Comparison of ENCODE assay signal across 21 cellular contexts in the genomic region with DNA sequence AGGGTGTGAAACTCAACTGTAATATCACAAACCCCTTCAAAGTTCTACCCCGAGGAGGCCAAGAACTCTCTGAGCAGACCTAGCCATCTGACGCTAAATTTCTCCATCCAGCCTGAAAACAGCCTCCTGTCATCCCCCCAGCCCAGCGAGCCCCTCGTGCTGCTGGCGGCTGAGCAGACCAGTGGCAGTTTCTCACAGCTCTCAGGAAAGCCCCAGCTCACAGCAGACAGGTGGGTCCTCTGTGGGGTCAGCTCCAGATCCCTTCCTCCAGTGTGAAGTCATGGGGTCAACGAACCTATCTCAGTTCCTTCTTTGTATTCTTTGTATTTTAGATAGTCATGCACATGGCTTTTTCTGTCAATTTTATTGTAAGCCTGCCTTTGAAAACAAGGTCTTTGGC. TPM values are rescaled to one million over a fixed set of nuclear protein-coding genes. Genes with fewer than 3 reads are reported as not detected.
DNase-seq lines count a peak whose midpoint lies in the region; ATAC-seq, FAIRE-seq and TF ChIP-seq lines count a peak whose summit lies in the region.
"Had no signal": no experiment of that assay in that cellular context is flagged by ENCODE, and none has a peak within 500 bp of the region (broad histone marks: within the 10 kb centered on the region; RNA-seq: fewer than 3 reads in every experiment).

No MANE protein-coding gene starts in this region.

- DNase-seq in GM13977 (ENCODE audit: low spot score): peak; percentile 67
- DNase-seq in GM12878 (ENCODE audit: low read depth, low spot score): no peak
- DNase-seq in NCI-H524 (lab: John Stamatoyannopoulos, UW): no peak
- no peak for DNase-seq in NCI-H226
- DNase-seq in MG63: no peak
- DNase-seq: Calu3, DMS79 treated with DMSO at 0.1 percent for 48 hours, GF-D8, H9, KBM-7, NCI-H1694, NCI-H2029 treated with DMSO at 0.1 percent for 48 hours, NCI-H69, OCI-M1, Peyer's patch, SHP77 treated with DMSO at 0.1 percent for 48 hours, T-helper 1 cell had no signal

- intact Hi-C loops in GM12878 (cut with micrococcal nuclease; ENCODE audit: unreplicated experiment): no loop called here

- in situ Hi-C loops in GM13977 (cut with MboI; ENCODE audit: low pct_unique_long_range_greater_than_20kb, low sequenced_read_pairs, unreplicated experiment) (no loop called here), GM12878 (cut with MboI) (no loop called here)

- no peaks in the 10 kb centered on the region for H3K4me1 ChIP-seq in GM12878 (ENCODE audit: control insufficient read depth, insufficient read depth, low read length)
- H3K4me1 ChIP-seq: Peyer's patch had no signal

- no peak for FAIRE-seq in GM12878 (lab: Jason Lieb, UNC)
- FAIRE-seq: HTR-8/SVneo had no signal

- no peak overlapping the region for H3K4me3 ChIP-seq in GM12878
- H3K4me3 ChIP-seq in MG63: no peak overlapping the region
- H3K4me3 ChIP-seq: GM23338, Peyer's patch had no signal

- WGBS in GM12878 (ENCODE audit: insufficient coverage, insufficient replicate concordance, low lambda C conversion rate, missing lambda C conversion rate): 50% methylated on average over 6 of the region's 6 CpGs

- TF ChIP-seq CTCF in GM13977 (IDR thresholded peaks at IDR 0.05; ENCODE audit: extremely low read depth, insufficient read depth, missing control alignments) (no peak), GM12878 (IDR thresholded peaks at IDR 0.05 in 2 of 3, conservative IDR thresholded peaks at IDR 0.05 in 1 of 3; ENCODE audit: control insufficient read depth in 2 of 3, extremely low read depth in 1 of 3, insufficient read depth in 1 of 3, low read depth in 3 of 3, low read length in 3 of 3) (no peak)

- no peak overlapping the region; the same call in 1 of the 2 replicates for H2AFZ ChIP-seq in GM12878 (ENCODE audit: control insufficient read depth, low read depth, low read length)
- H2AFZ ChIP-seq: GM23338 had no signal

- CTCF ChIA-PET in GM12878 (lab: Yijun Ruan, JAX): interaction anchor here (0.9 to 2.4 kb wide), 5 partner anchors 10 to 205 kb away, joined by 3 to 8 read pairs (median 4); a partner anchor contains a TSS

- TF ChIP-seq EP300 in GM12878 (IDR thresholded peaks at IDR 0.05; ENCODE audit: borderline replicate concordance in 1 of 2, control insufficient read depth in 1 of 2, low read depth in 2 of 2, low read length in 2 of 2): no peak

- BruUV-seq in GM12878 (replicated peaks; lab: Mats Ljungman, UMichigan): no TSS peak

- no peaks in the 10 kb centered on the region for H4K20me1 ChIP-seq in GM12878 (ENCODE audit: control insufficient read depth, insufficient read depth)

- H3K27me3 ChIP-seq in GM12878 (replicated peaks in 1 of 2; ENCODE audit: control insufficient read depth in 2 of 2, insufficient read depth in 2 of 2, low read length in 1 of 2) (no peaks in the 10 kb centered on the region), MG63 (no peaks in the 10 kb centered on the region)
- H3K27me3 ChIP-seq: Peyer's patch had no signal

- H3K79me2 ChIP-seq in GM12878 (ENCODE audit: control insufficient read depth, insufficient read depth, low read length): no peaks in the 10 kb centered on the region

- H3K9ac ChIP-seq in GM12878 (ENCODE audit: control insufficient read depth, insufficient read depth, low read length): no peak overlapping the region

- no peak for TF ChIP-seq RAD21 in GM12878 (IDR thresholded peaks at IDR 0.05; ENCODE audit: insufficient read depth, low read depth, low read length)

- no peaks in the 10 kb centered on the region for H3K36me3 ChIP-seq in GM12878 (ENCODE audit: control insufficient read depth in 2 of 2, insufficient read depth in 2 of 2, low read length in 1 of 2)
- H3K36me3 ChIP-seq in MG63: no peaks in the 10 kb centered on the region

- no peak overlapping the region for H3K4me2 ChIP-seq in GM12878 (ENCODE audit: control insufficient read depth, insufficient read depth)
- H3K4me2 ChIP-seq: GM23338 had no signal

- POLR2A ChIA-PET in GM12878 (lab: Charles Lee): interaction anchor here (1.0 to 3.9 kb wide), 5 partner anchors 28 to 226 kb away, joined by 3 to 25 read pairs (median 4); a partner anchor contains a TSS

- RAD21 ChIA-PET in GM12878 (lab: Charles Lee; ENCODE audit: unreplicated experiment): interaction anchor here (1.0 to 2.1 kb wide), 5 partner anchors 17 to 203 kb away, joined by 3 to 6 read pairs (median 4); no protein-coding TSS in a partner anchor

- H3K27ac ChIP-seq in GM12878 (ENCODE audit: control insufficient read depth, insufficient read depth): no peak overlapping the region
- H3K27ac ChIP-seq: Peyer's patch had no signal

- ATAC-seq in GM19463 (IDR thresholded peaks at IDR 0.05; ENCODE audit: unreplicated experiment) (peak; percentile 80), GM12878 (peak; percentile 80), GM19467 (IDR thresholded peaks at IDR 0.05; ENCODE audit: unreplicated experiment) (no peak)
- ATAC-seq: GM23338 had no signal

- SMC1A ChIA-PET in GM12878 (lab: Charles Lee; ENCODE audit: uncharacterized antibody, unreplicated experiment): interaction anchor here (0.6 to 3.4 kb wide), 4 partner anchors 29 to 1224 kb away, joined by 3 to 13 read pairs (median 4); a partner anchor contains a TSS

- no peaks in the 10 kb centered on the region for H3K9me3 ChIP-seq in GM12878 (replicated peaks; ENCODE audit: control insufficient read depth, insufficient read depth, low read length)
- no peaks in the 10 kb centered on the region for H3K9me3 ChIP-seq in MG63
- H3K9me3 ChIP-seq: Peyer's patch had no signal

- no peak for TF ChIP-seq POLR2A in GM12878 (IDR thresholded peaks at IDR 0.05; ENCODE audit: low read depth, low read length)

RNA-seq across cellular contexts. Expression of a gene that starts 7.8 kb away (rescaled TPM):
- total RNA-seq in GM12878 (2013; cell fraction: nucleolus; rRNA removed): 0.56 and 0.61 TPM in 2 replicates
- total RNA-seq in GM12878 (2014; rRNA removed) (0.16 and 0.40 TPM in 2 replicates), GM12878 (2014; rRNA removed; fragmentation: Illumina TruSeq; extraction: Trizol) (0.13 and 0.14 TPM in 2 replicates), GM12878 (2021) (0.21 and 0.23 TPM in 2 replicates)
- 0.21 TPM for polyA plus RNA-seq in GM12878 (2011; ENCODE audit: low read depth)
- polyA plus RNA-seq in GM12878 (2011; rRNA removed) (0.22 and 0.43 TPM in 2 replicates), GM12878 (2014; fragmentation: Illumina TruSeq; extraction: Trizol) (0.41 and 0.60 TPM in 2 replicates), GM12878 (2014; fragmentation: Nextera tagmentation; extraction: Ambion mirVana) (under 1 TPM; 0.04 to 0.05 TPM), GM12878 (2014; rRNA removed) (0.17 and 0.49 TPM in 2 replicates), GM12878 (2016; fragmentation: Nextera tagmentation; extraction: Ambion mirVana) (under 1 TPM in 1 of 2 experiments, not detected in 1; 0.35 TPM)
- polyA plus RNA-seq in GM12878 (2011; cell fraction: cytosol; rRNA removed): 0.03 and 0.27 TPM in 2 replicates
- polyA plus RNA-seq in GM12878 (2011; cell fraction: nucleus; rRNA removed): 0.38 and 0.52 TPM in 2 replicates
- 0.38 and 0.39 TPM in 2 replicates for polyA plus RNA-seq in GM12878 (2012)
- polyA minus RNA-seq in GM12878 (2011; rRNA and poly(A)+ RNA removed): 0.10 and 0.73 TPM in 2 replicates
- polyA minus RNA-seq in GM12878 (2011; cell fraction: cytosol; rRNA and poly(A)+ RNA removed): not detected in 2 replicates
- polyA minus RNA-seq in GM12878 (2011; cell fraction: nucleus; rRNA and poly(A)+ RNA removed): 0.12 and 0.38 TPM in 2 replicates
- total RNA-seq in MG63 (2014; rRNA removed; shearing (Covaris generic); ENCODE audit: low replicate concordance): 0.02 and 0.46 TPM in 2 replicates
- total RNA-seq: GM23338 had no signal

RNA-seq across cellular contexts. Expression of a gene that starts 59.2 kb away (rescaled TPM):
- 55.0 and 55.9 TPM in 2 replicates for total RNA-seq in GM12878 (2013; cell fraction: nucleolus; rRNA removed)
- total RNA-seq in GM12878 (2014; rRNA removed) (31.8 and 36.0 TPM in 2 replicates), GM12878 (2014; rRNA removed; fragmentation: Illumina TruSeq; extraction: Trizol) (50.0 and 53.9 TPM in 2 replicates), GM12878 (2021) (28.1 and 33.0 TPM in 2 replicates)
- 23.4 TPM for polyA plus RNA-seq in GM12878 (2011; ENCODE audit: low read depth)
- polyA plus RNA-seq in GM12878 (2011; rRNA removed) (39.9 and 49.4 TPM in 2 replicates), GM12878 (2014; fragmentation: Illumina TruSeq; extraction: Trizol) (48.5 and 61.8 TPM in 2 replicates), GM12878 (2014; fragmentation: Nextera tagmentation; extraction: Ambion mirVana) (10 to 100 TPM; 33.6 to 44.3 TPM), GM12878 (2014; rRNA removed) (23.8 and 31.2 TPM in 2 replicates), GM12878 (2016; fragmentation: Nextera tagmentation; extraction: Ambion mirVana) (10 to 100 TPM; 66.3 to 75.6 TPM)
- polyA plus RNA-seq in GM12878 (2011; cell fraction: cytosol; rRNA removed): 15.5 and 17.9 TPM in 2 replicates
- polyA plus RNA-seq in GM12878 (2011; cell fraction: nucleus; rRNA removed): 16.9 and 20.0 TPM in 2 replicates
- polyA plus RNA-seq in GM12878 (2012): 28.5 and 32.5 TPM in 2 replicates
- polyA minus RNA-seq in GM12878 (2011; rRNA and poly(A)+ RNA removed): 22.0 and 27.6 TPM in 2 replicates
- polyA minus RNA-seq in GM12878 (2011; cell fraction: cytosol; rRNA and poly(A)+ RNA removed): 14.4 and 17.8 TPM in 2 replicates
- polyA minus RNA-seq in GM12878 (2011; cell fraction: nucleus; rRNA and poly(A)+ RNA removed): 6.3 and 8.8 TPM in 2 replicates
- total RNA-seq in MG63 (2014; rRNA removed; shearing (Covaris generic); ENCODE audit: low replicate concordance): 118 and 161 TPM in 2 replicates
